In genomic region chr18:44743626-44744025, GRCh38 we compare ENCODE assay signal across 16 cellular contexts.
DNase-seq lines count a peak whose midpoint lies in the region; ATAC-seq, FAIRE-seq and TF ChIP-seq lines count a peak whose summit lies in the region.
"Had no signal": no experiment of that assay in that cellular context is flagged by ENCODE, and none has a peak within 500 bp of the region (broad histone marks: within the 10 kb centered on the region; RNA-seq: fewer than 3 reads in every experiment).

No MANE protein-coding gene starts in this region.

- H3K4me1 Mint-ChIP-seq in activated naive CD4-positive, alpha-beta T cell treated with anti-CD3 and anti-CD28 coated beads, Interleukin-2, amount 10 ng/mL, durations not matched to agents 7 days and 5 days, result no peaks in the 10 kb centered on the region
- H3K4me1 Mint-ChIP-seq: activated naive CD8-positive, alpha-beta T cell treated with anti-CD3 and anti-CD28 coated beads, Interleukin-2, amount 10 ng/mL, durations not matched to agents 7 days and 5 days had no signal

- H3K36me3 ChIP-seq in heart right ventricle, result no peaks in the 10 kb centered on the region
- H3K36me3 ChIP-seq in right atrium auricular region, result no peaks in the 10 kb centered on the region
- H3K36me3 ChIP-seq in GM12878 (ENCODE audit: control insufficient read depth in 2 of 2, insufficient read depth in 2 of 2, low read length in 1 of 2), result peaks cover 0 to 4% of the 10 kb centered on the region in 2 experiments; a peak in 1 of 4 replicates
- H3K36me3 ChIP-seq in muscle layer of duodenum (ENCODE audit: control insufficient read depth in 1 of 2, insufficient read depth in 2 of 2, low read length in 2 of 2), result no peaks in the 10 kb centered on the region
- no peaks in the 10 kb centered on the region for H3K36me3 ChIP-seq in vagina
- H3K36me3 ChIP-seq: pancreas had no signal

- no peaks in the 10 kb centered on the region for H3K36me3 Mint-ChIP-seq in activated naive CD4-positive, alpha-beta T cell treated with anti-CD3 and anti-CD28 coated beads, Interleukin-2, amount 10 ng/mL, durations not matched to agents 7 days and 5 days

- H3K4me3 Mint-ChIP-seq in activated naive CD4-positive, alpha-beta T cell treated with anti-CD3 and anti-CD28 coated beads, Interleukin-2, amount 10 ng/mL, durations not matched to agents 7 days and 5 days, result no peak overlapping the region
- H3K4me3 Mint-ChIP-seq: activated naive CD8-positive, alpha-beta T cell treated with anti-CD3 and anti-CD28 coated beads, Interleukin-2, amount 10 ng/mL, durations not matched to agents 7 days and 5 days; T-helper 17 cell had no signal

- H3K27me3 Mint-ChIP-seq in activated naive CD4-positive, alpha-beta T cell treated with anti-CD3 and anti-CD28 coated beads, Interleukin-2, amount 10 ng/mL, durations not matched to agents 7 days and 5 days, result peaks cover 71% of the 10 kb centered on the region

- TF ChIP-seq CTCF in heart right ventricle (IDR thresholded peaks at IDR 0.05) (no peak), right atrium auricular region (IDR thresholded peaks at IDR 0.05) (no peak), GM12878 (IDR thresholded peaks at IDR 0.05 in 2 of 3, conservative IDR thresholded peaks at IDR 0.05 in 1 of 3; ENCODE audit: control insufficient read depth in 2 of 3, extremely low read depth in 1 of 3, insufficient read depth in 1 of 3, low read depth in 3 of 3, low read length in 3 of 3) (no peak), vagina (IDR thresholded peaks at IDR 0.05) (no peak)

- H3K79me2 ChIP-seq in GM12878 (ENCODE audit: control insufficient read depth, insufficient read depth, low read length), result no peaks in the 10 kb centered on the region

- TF ChIP-seq POLR2A in GM12878 (IDR thresholded peaks at IDR 0.05; ENCODE audit: low read depth, low read length), result no peak
- TF ChIP-seq POLR2A in vagina (IDR thresholded peaks at IDR 0.05), result no peak

- TF ChIP-seq EP300 in GM12878 (IDR thresholded peaks at IDR 0.05; ENCODE audit: borderline replicate concordance in 1 of 2, control insufficient read depth in 1 of 2, low read depth in 2 of 2, low read length in 2 of 2), result no peak

- H3K4me3 ChIP-seq in heart right ventricle (no peak overlapping the region), right atrium auricular region (no peak overlapping the region), GM12878 (no peak overlapping the region), muscle layer of duodenum (ENCODE audit: low read depth in 1 of 2, low read length in 2 of 2) (no peak overlapping the region), vagina (no peak overlapping the region)
- H3K4me3 ChIP-seq: lung, pancreas had no signal

- no peak for TF ChIP-seq RAD21 in GM12878 (IDR thresholded peaks at IDR 0.05; ENCODE audit: insufficient read depth, low read depth, low read length)

- 77 to 78% methylated on average over 2 of the region's 2 CpGs for WGBS in heart right ventricle, 2 donors
- WGBS in GM12878 (ENCODE audit: insufficient coverage, insufficient replicate concordance, low lambda C conversion rate, missing lambda C conversion rate), result 65% methylated on average over 2 of the region's 2 CpGs

- in situ Hi-C loops in GM12878 (cut with MboI), result no loop called here

- H3K9me3 Mint-ChIP-seq in activated naive CD4-positive, alpha-beta T cell treated with anti-CD3 and anti-CD28 coated beads, Interleukin-2, amount 10 ng/mL, durations not matched to agents 7 days and 5 days, result no peaks in the 10 kb centered on the region
- H3K9me3 Mint-ChIP-seq: activated naive CD8-positive, alpha-beta T cell treated with anti-CD3 and anti-CD28 coated beads, Interleukin-2, amount 10 ng/mL, durations not matched to agents 7 days and 5 days had no signal

- H2AFZ ChIP-seq in GM12878 (ENCODE audit: control insufficient read depth, low read depth, low read length), result no peak overlapping the region

- ATAC-seq in heart right ventricle (no peak), GM12878 (no peak)
- ATAC-seq: T-helper 17 cell had no signal

- H3K27me3 ChIP-seq in heart right ventricle (peaks cover 0 to 89% (median 0%) of the 10 kb centered on the region in 7 donors), right atrium auricular region (no peaks in the 10 kb centered on the region), GM12878 (replicated peaks in 1 of 2; ENCODE audit: control insufficient read depth in 2 of 2, insufficient read depth in 2 of 2, low read length in 1 of 2) (no peaks in the 10 kb centered on the region), muscle layer of duodenum (ENCODE audit: low read depth, low read length) (no peaks in the 10 kb centered on the region), vagina (no peaks in the 10 kb centered on the region)
- H3K27me3 ChIP-seq: pancreas had no signal

- no peak overlapping the region for H3K9ac ChIP-seq in GM12878 (ENCODE audit: control insufficient read depth, insufficient read depth, low read length)

- H3K9me3 ChIP-seq in heart right ventricle (no peaks in the 10 kb centered on the region), right atrium auricular region (no peaks in the 10 kb centered on the region), GM12878 (replicated peaks; ENCODE audit: control insufficient read depth, insufficient read depth, low read length) (no peaks in the 10 kb centered on the region), muscle layer of duodenum (ENCODE audit: control insufficient read depth in 1 of 2, low read length in 2 of 2) (no peaks in the 10 kb centered on the region), vagina (no peaks in the 10 kb centered on the region)
- H3K9me3 ChIP-seq: pancreas had no signal

- H3K4me1 ChIP-seq in heart right ventricle (peaks cover 13 to 55% (median 21%) of the 10 kb centered on the region in 9 donors), right atrium auricular region (peaks cover 0 to 43% of the 10 kb centered on the region in 2 donors), GM12878 (ENCODE audit: control insufficient read depth, insufficient read depth, low read length) (peaks cover 22% of the 10 kb centered on the region), muscle layer of duodenum (ENCODE audit: control insufficient read depth in 1 of 2, insufficient read depth in 2 of 2, low read length in 2 of 2) (peaks cover 4 to 51% of the 10 kb centered on the region in 2 donors), vagina (peaks cover 40% of the 10 kb centered on the region)

- CTCF ChIA-PET in GM12878 (lab: Yijun Ruan, JAX), result no interaction called here
- CTCF ChIA-PET in activated naive CD4-positive, alpha-beta T cell treated with anti-CD3 and anti-CD28 coated beads, Interleukin-2, amount 10 ng/mL, durations not matched to agents 7 days and 5 days (lab: Charles Lee), result no interaction called here

- RAD21 ChIA-PET in GM12878 (lab: Charles Lee; ENCODE audit: unreplicated experiment), result interaction anchor here (0.6 kb wide), 1 partner anchor 23 kb away, joined by 3 read pairs; no protein-coding TSS in a partner anchor

- no peak for FAIRE-seq in GM12878 (lab: Jason Lieb, UNC)
- FAIRE-seq: HTR-8/SVneo, pancreas had no signal

- H3K27ac ChIP-seq in heart right ventricle (peak overlapping the region in 7 of 10 donors; percentile 39 to 71 (median 45)), right atrium auricular region (peak overlapping the region in 1 of 2 donors; percentile 44), GM12878 (ENCODE audit: control insufficient read depth, insufficient read depth) (peak overlapping the region; percentile 20; the same call in 1 of the 2 replicates), muscle layer of duodenum (ENCODE audit: low read length) (peak overlapping the region; percentile 70), vagina (peak overlapping the region; percentile 71)

- H3K4me2 ChIP-seq in GM12878 (ENCODE audit: control insufficient read depth, insufficient read depth), result peak overlapping the region; percentile 30; the same call in 1 of the 2 replicates

- no TSS peak for BruUV-seq in GM12878 (replicated peaks; lab: Mats Ljungman, UMichigan)

- H4K20me1 ChIP-seq in GM12878 (ENCODE audit: control insufficient read depth, insufficient read depth), result no peaks in the 10 kb centered on the region

- SMC1A ChIA-PET in GM12878 (lab: Charles Lee; ENCODE audit: uncharacterized antibody, unreplicated experiment), result interaction anchor here (0.7 to 1.9 kb wide), 4 partner anchors 14 to 59 kb away, joined by 3 to 7 read pairs (median 4); no protein-coding TSS in a partner anchor

- intact Hi-C loops in heart right ventricle (cut with DNase I) (no loop called here), GM12878 (cut with micrococcal nuclease; ENCODE audit: unreplicated experiment) (no loop called here), vagina (cut with DNase I) (no loop called here)

- no peak overlapping the region for H3K27ac Mint-ChIP-seq in activated naive CD4-positive, alpha-beta T cell treated with anti-CD3 and anti-CD28 coated beads, Interleukin-2, amount 10 ng/mL, durations not matched to agents 7 days and 5 days
- H3K27ac Mint-ChIP-seq: activated naive CD8-positive, alpha-beta T cell treated with anti-CD3 and anti-CD28 coated beads, Interleukin-2, amount 10 ng/mL, durations not matched to agents 7 days and 5 days; T-helper 17 cell had no signal

- POLR2A ChIA-PET in GM12878 (lab: Charles Lee), result no interaction called here

- DNase-seq in heart right ventricle (no peak), right atrium auricular region (ENCODE audit: low spot score) (no peak), GM12878 (ENCODE audit: low read depth, low spot score) (no peak), vagina (ENCODE audit: extremely low spot score in 2 of 2) (no peak), amygdala (lab: John Stamatoyannopoulos, UW) (no peak)
- no peak for DNase-seq in activated naive CD4-positive, alpha-beta T cell treated with anti-CD3 and anti-CD28 coated beads, Interleukin-2, amount 10 ng/mL, durations not matched to agents 7 days and 5 days
- DNase-seq in stimulated activated CD4-positive, alpha-beta T cell treated with anti-CD3 and anti-CD28 coated beads, Interleukin-4, amount 100 ng/mL, for 4 hours, result no peak
- DNase-seq: activated CD4-positive, alpha-beta T cell treated with anti-CD3 and anti-CD28 coated beads for 4 hours; activated naive CD8-positive, alpha-beta T cell treated with anti-CD3 and anti-CD28 coated beads, Interleukin-2, amount 10 ng/mL, durations not matched to agents 7 days and 5 days; activated T-cell treated with anti-CD3 and anti-CD28 coated beads, Interleukin-2, amount 50 U/mL, for 1 hour; stimulated activated CD4-positive, alpha-beta T cell treated with anti-CD3 and anti-CD28 coated beads, Interleukin-15, amount 100 ng/mL, for 24 hours; T-helper 17 cell had no signal

TF ChIP-seq in GM12878, 131 proteins besides CTCF, POLR2A, EP300 and RAD21 (continues in another document):
- TF ChIP-seq YY1 (IDR thresholded peaks at IDR 0.05; ENCODE audit: low read depth, low read length), result no peak
